In genomic region chr2:65056215-65056989, GRCh38 we compare ENCODE assay signal across 1 cellular context.
TF ChIP-seq lines count a peak whose summit lies in the region.

CEP68 (plus strand) TSS chr2:65056416; CDS start chr2:65069445, 13,029 bp downstream.

TF ChIP-seq in HepG2, 621 proteins besides CTCF, POLR2A, EP300 and RAD21 (continued from another document and continues in another):
- TF ChIP-seq ZNF224 (CRISPR knock-in tag; IDR thresholded peaks at IDR 0.05) (0 out of 2 replicates have a peak, but pooled peaks have one; percentile 65), ZNF260 (CRISPR knock-in tag; IDR thresholded peaks at IDR 0.05; ENCODE audit: borderline replicate concordance, low read depth) (no peak), JUNB (CRISPR knock-in tag; IDR thresholded peaks at IDR 0.05; ENCODE audit: borderline replicate concordance) (no peak), SP4 (CRISPR knock-in tag; IDR thresholded peaks at IDR 0.05) (peak; percentile 99), ZNF18 (CRISPR knock-in tag; IDR thresholded peaks at IDR 0.05; ENCODE audit: insufficient replicate concordance) (peak; percentile 60), SYNCRIP (IDR thresholded peaks at IDR 0.05; ENCODE audit: insufficient read depth, low read depth, low read length) (no peak), ZNF713 (CRISPR knock-in tag; IDR thresholded peaks at IDR 0.05) (no peak), HOXD1 (CRISPR knock-in tag; IDR thresholded peaks at IDR 0.05) (peak; percentile 80; the same call in 1 of the 2 replicates), ETS1 (CRISPR knock-in tag; IDR thresholded peaks at IDR 0.05) (no peak), KLF13 (CRISPR knock-in tag; IDR thresholded peaks at IDR 0.05) (no peak), CENPBD1 (CRISPR knock-in tag; IDR thresholded peaks at IDR 0.05; ENCODE audit: borderline replicate concordance, low read depth) (no peak; the same call in 1 of the 2 replicates), ZNF652 (CRISPR knock-in tag; IDR thresholded peaks at IDR 0.05; ENCODE audit: borderline replicate concordance, low read depth) (no peak), U2AF2 (IDR thresholded peaks at IDR 0.05; ENCODE audit: low read depth, low read length) (no peak), SUZ12 (IDR thresholded peaks at IDR 0.05; ENCODE audit: low read depth, low read length) (no peak), ZNF121 (CRISPR knock-in tag; IDR thresholded peaks at IDR 0.05) (no peak; the same call in none of the 2 replicates), MYNN (CRISPR knock-in tag; IDR thresholded peaks at IDR 0.05; ENCODE audit: low read depth) (no peak; the same call in 1 of the 2 replicates), NFKBIZ (CRISPR knock-in tag; IDR thresholded peaks at IDR 0.05) (peak; percentile 73; the same call in 1 of the 2 replicates), FOXK1 (CRISPR knock-in tag; IDR thresholded peaks at IDR 0.05; ENCODE audit: borderline replicate concordance, low read depth) (peak; percentile 26; the same call in 1 of the 2 replicates), ZSCAN22 (CRISPR knock-in tag; IDR thresholded peaks at IDR 0.05) (peak; percentile 68; the same call in 1 of the 2 replicates), ZNF639 (CRISPR knock-in tag; conservative IDR thresholded peaks at IDR 0.05) (peak; percentile 51), GTF3A (CRISPR knock-in tag; conservative IDR thresholded peaks at IDR 0.05) (no peak), ZNF232 (CRISPR knock-in tag; IDR thresholded peaks at IDR 0.05; ENCODE audit: borderline replicate concordance) (no peak), GATAD2A (CRISPR knock-in tag; IDR thresholded peaks at IDR 0.05) (no peak), ERF (CRISPR knock-in tag; IDR thresholded peaks at IDR 0.05) (peak; percentile 94), ZNF317 (CRISPR knock-in tag; IDR thresholded peaks at IDR 0.05) (no peak), XBP1 (CRISPR knock-in tag; IDR thresholded peaks at IDR 0.05) (no peak), ZNF576 (CRISPR knock-in tag; IDR thresholded peaks at IDR 0.05) (no peak), IKZF1 (IDR thresholded peaks at IDR 0.05) (no peak), ZNF276 (CRISPR knock-in tag; IDR thresholded peaks at IDR 0.05; ENCODE audit: low read depth) (0 out of 2 replicates have a peak, but pooled peaks have one; percentile 82), MLX (CRISPR knock-in tag; IDR thresholded peaks at IDR 0.05) (peak; percentile 18; the same call in 1 of the 2 replicates), NCOR1 (IDR thresholded peaks at IDR 0.05; ENCODE audit: borderline replicate concordance, low read length) (no peak; the same call in 1 of the 2 replicates), SMARCE1 (IDR thresholded peaks at IDR 0.05; ENCODE audit: borderline replicate concordance) (no peak), FIP1L1 (IDR thresholded peaks at IDR 0.05; ENCODE audit: borderline replicate concordance, insufficient read depth, low read depth, low read length) (no peak), ZNF160 (CRISPR knock-in tag; IDR thresholded peaks at IDR 0.05) (peak; percentile 80), NFYB (CRISPR knock-in tag; IDR thresholded peaks at IDR 0.05) (peak; percentile 97), ETV5 (CRISPR knock-in tag; IDR thresholded peaks at IDR 0.05; ENCODE audit: borderline replicate concordance) (peak; percentile 50; the same call in 1 of the 2 replicates), ZNF275 (CRISPR knock-in tag; IDR thresholded peaks at IDR 0.05; ENCODE audit: borderline replicate concordance) (no peak; the same call in 1 of the 2 replicates), ZNF30 (CRISPR knock-in tag; IDR thresholded peaks at IDR 0.05) (no peak), ZNF619 (CRISPR knock-in tag; IDR thresholded peaks at IDR 0.05) (no peak), SMAD9 (CRISPR knock-in tag; IDR thresholded peaks at IDR 0.05) (no peak), KDM3A (CRISPR knock-in tag; IDR thresholded peaks at IDR 0.05; ENCODE audit: low read depth) (peak; percentile 18), ZFP41 (CRISPR knock-in tag; IDR thresholded peaks at IDR 0.05; ENCODE audit: borderline replicate concordance) (0 out of 2 replicates have a peak, but pooled peaks have one; percentile 65), CBX5 (CRISPR knock-in tag; IDR thresholded peaks at IDR 0.05; ENCODE audit: borderline replicate concordance) (no peak; the same call in 1 of the 2 replicates), GTF2F1 (IDR thresholded peaks at IDR 0.05; ENCODE audit: low read length) (no peak), SOX13 (IDR thresholded peaks at IDR 0.05) (no peak; the same call in 1 of the 2 replicates), SOX13 (CRISPR knock-in tag; conservative IDR thresholded peaks at IDR 0.05 in 1 of 2, IDR thresholded peaks at IDR 0.05 in 1 of 2) (0 out of 4 replicates have a peak, but pooled peaks of 1 of the 2 experiments have one; percentile 6), ZNF543 (CRISPR knock-in tag; IDR thresholded peaks at IDR 0.05) (peak; percentile 91), KDM4B (CRISPR knock-in tag; IDR thresholded peaks at IDR 0.05) (peak; percentile 76), RARG (CRISPR knock-in tag; IDR thresholded peaks at IDR 0.05; ENCODE audit: low read depth) (peak; percentile 90; the same call in 1 of the 2 replicates), E2F5 (CRISPR knock-in tag; conservative IDR thresholded peaks at IDR 0.05) (peak; percentile 33; the same call in 1 of the 2 replicates), ZNF484 (CRISPR knock-in tag; IDR thresholded peaks at IDR 0.05; ENCODE audit: borderline replicate concordance, low read depth) (no peak), IRF1 (CRISPR knock-in tag; IDR thresholded peaks at IDR 0.05; ENCODE audit: low read depth) (no peak), SIN3A (IDR thresholded peaks at IDR 0.05; ENCODE audit: borderline replicate concordance, low read depth, low read length) (peak; percentile 36; the same call in 1 of the 2 replicates), HOXA7 (CRISPR knock-in tag; IDR thresholded peaks at IDR 0.05) (no peak; the same call in 1 of the 2 replicates), ZNF253 (CRISPR knock-in tag; IDR thresholded peaks at IDR 0.05; ENCODE audit: borderline replicate concordance) (no peak), ZNF737 (CRISPR knock-in tag; IDR thresholded peaks at IDR 0.05; ENCODE audit: borderline replicate concordance) (no peak), THAP7 (CRISPR knock-in tag; IDR thresholded peaks at IDR 0.05) (no peak), SRY (CRISPR knock-in tag; IDR thresholded peaks at IDR 0.05) (peak; percentile 71; the same call in 1 of the 2 replicates), MXD4 (CRISPR knock-in tag; IDR thresholded peaks at IDR 0.05) (peak; percentile 72; the same call in 1 of the 2 replicates), REL (CRISPR knock-in tag; conservative IDR thresholded peaks at IDR 0.05) (peak; percentile 96; the same call in 1 of the 2 replicates), KDM6A (CRISPR knock-in tag; IDR thresholded peaks at IDR 0.05; ENCODE audit: low read depth) (no peak)
